Comparison of ENCODE assay signal across 2 cellular contexts in genomic region chr9:89698606-89699005, GRCh38.
TF ChIP-seq lines count a peak whose summit lies in the region.

No MANE protein-coding gene starts in this region.

TF ChIP-seq in liver, 16 proteins besides CTCF, POLR2A, EP300 and RAD21 (continued from another document):
- TF ChIP-seq EGR1 (IDR thresholded peaks at IDR 0.05; ENCODE audit: low read depth in 2 of 2) = no peak

TF ChIP-seq in HepG2, 621 proteins besides CTCF, POLR2A, EP300 and RAD21 (continued from another document):
- no peak for TF ChIP-seq AKNA (CRISPR knock-in tag; IDR thresholded peaks at IDR 0.05; ENCODE audit: borderline replicate concordance)
- no peak for TF ChIP-seq POLR2AphosphoS5 (IDR thresholded peaks at IDR 0.05; ENCODE audit: low read depth, low read length)
- TF ChIP-seq ZNF263 (CRISPR knock-in tag; IDR thresholded peaks at IDR 0.05) = no peak
- TF ChIP-seq, protein P1, sequence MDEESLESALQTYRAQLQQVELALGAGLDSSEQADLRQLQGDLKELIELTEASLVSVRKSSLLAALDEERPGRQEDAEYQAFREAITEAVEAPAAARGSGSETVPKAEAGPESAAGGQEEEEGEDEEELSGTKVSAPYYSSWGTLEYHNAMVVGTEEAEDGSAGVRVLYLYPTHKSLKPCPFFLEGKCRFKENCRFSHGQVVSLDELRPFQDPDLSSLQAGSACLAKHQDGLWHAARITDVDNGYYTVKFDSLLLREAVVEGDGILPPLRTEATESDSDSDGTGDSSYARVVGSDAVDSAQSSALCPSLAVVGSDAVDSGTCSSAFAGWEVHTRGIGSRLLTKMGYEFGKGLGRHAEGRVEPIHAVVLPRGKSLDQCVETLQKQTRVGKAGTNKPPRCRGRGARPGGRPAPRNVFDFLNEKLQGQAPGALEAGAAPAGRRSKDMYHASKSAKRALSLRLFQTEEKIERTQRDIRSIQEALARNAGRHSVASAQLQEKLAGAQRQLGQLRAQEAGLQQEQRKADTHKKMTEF (CRISPR knock-in tag; IDR thresholded peaks at IDR 0.05) = no peak
- no peak for TF ChIP-seq NR3C1 (CRISPR knock-in tag; IDR thresholded peaks at IDR 0.05)
- TF ChIP-seq ZSCAN21 (CRISPR knock-in tag; IDR thresholded peaks at IDR 0.05; ENCODE audit: borderline replicate concordance) = no peak
- TF ChIP-seq ZNF781 (CRISPR knock-in tag; IDR thresholded peaks at IDR 0.05; ENCODE audit: borderline replicate concordance, not compliant biosample characterization) = no peak
- no peak for TF ChIP-seq NFKB2 (CRISPR knock-in tag; IDR thresholded peaks at IDR 0.05; ENCODE audit: borderline replicate concordance)
- TF ChIP-seq, protein P2, sequence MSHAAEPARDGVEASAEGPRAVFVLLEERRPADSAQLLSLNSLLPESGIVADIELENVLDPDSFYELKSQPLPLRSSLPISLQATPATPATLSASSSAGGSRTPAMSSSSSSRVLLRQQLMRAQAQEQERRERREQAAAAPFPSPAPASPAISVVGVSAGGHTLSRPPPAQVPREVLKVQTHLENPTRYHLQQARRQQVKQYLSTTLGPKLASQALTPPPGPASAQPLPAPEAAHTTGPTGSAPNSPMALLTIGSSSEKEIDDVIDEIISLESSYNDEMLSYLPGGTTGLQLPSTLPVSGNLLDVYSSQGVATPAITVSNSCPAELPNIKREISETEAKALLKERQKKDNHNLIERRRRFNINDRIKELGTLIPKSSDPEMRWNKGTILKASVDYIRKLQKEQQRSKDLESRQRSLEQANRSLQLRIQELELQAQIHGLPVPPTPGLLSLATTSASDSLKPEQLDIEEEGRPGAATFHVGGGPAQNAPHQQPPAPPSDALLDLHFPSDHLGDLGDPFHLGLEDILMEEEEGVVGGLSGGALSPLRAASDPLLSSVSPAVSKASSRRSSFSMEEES (CRISPR knock-in tag; IDR thresholded peaks at IDR 0.05) = no peak
- TF ChIP-seq, protein P3, sequence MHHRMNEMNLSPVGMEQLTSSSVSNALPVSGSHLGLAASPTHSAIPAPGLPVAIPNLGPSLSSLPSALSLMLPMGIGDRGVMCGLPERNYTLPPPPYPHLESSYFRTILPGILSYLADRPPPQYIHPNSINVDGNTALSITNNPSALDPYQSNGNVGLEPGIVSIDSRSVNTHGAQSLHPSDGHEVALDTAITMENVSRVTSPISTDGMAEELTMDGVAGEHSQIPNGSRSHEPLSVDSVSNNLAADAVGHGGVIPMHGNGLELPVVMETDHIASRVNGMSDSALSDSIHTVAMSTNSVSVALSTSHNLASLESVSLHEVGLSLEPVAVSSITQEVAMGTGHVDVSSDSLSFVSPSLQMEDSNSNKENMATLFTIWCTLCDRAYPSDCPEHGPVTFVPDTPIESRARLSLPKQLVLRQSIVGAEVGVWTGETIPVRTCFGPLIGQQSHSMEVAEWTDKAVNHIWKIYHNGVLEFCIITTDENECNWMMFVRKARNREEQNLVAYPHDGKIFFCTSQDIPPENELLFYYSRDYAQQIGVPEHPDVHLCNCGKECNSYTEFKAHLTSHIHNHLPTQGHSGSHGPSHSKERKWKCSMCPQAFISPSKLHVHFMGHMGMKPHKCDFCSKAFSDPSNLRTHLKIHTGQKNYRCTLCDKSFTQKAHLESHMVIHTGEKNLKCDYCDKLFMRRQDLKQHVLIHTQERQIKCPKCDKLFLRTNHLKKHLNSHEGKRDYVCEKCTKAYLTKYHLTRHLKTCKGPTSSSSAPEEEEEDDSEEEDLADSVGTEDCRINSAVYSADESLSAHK (CRISPR knock-in tag; IDR thresholded peaks at IDR 0.05; ENCODE audit: borderline replicate concordance) = no peak
- TF ChIP-seq CBX1 (IDR thresholded peaks at IDR 0.05; ENCODE audit: low read depth) = no peak
- no peak for TF ChIP-seq GABPB1 (CRISPR knock-in tag; IDR thresholded peaks at IDR 0.05)
- TF ChIP-seq ZNF564 (CRISPR knock-in tag; IDR thresholded peaks at IDR 0.05) = no peak
- TF ChIP-seq, protein P4, sequence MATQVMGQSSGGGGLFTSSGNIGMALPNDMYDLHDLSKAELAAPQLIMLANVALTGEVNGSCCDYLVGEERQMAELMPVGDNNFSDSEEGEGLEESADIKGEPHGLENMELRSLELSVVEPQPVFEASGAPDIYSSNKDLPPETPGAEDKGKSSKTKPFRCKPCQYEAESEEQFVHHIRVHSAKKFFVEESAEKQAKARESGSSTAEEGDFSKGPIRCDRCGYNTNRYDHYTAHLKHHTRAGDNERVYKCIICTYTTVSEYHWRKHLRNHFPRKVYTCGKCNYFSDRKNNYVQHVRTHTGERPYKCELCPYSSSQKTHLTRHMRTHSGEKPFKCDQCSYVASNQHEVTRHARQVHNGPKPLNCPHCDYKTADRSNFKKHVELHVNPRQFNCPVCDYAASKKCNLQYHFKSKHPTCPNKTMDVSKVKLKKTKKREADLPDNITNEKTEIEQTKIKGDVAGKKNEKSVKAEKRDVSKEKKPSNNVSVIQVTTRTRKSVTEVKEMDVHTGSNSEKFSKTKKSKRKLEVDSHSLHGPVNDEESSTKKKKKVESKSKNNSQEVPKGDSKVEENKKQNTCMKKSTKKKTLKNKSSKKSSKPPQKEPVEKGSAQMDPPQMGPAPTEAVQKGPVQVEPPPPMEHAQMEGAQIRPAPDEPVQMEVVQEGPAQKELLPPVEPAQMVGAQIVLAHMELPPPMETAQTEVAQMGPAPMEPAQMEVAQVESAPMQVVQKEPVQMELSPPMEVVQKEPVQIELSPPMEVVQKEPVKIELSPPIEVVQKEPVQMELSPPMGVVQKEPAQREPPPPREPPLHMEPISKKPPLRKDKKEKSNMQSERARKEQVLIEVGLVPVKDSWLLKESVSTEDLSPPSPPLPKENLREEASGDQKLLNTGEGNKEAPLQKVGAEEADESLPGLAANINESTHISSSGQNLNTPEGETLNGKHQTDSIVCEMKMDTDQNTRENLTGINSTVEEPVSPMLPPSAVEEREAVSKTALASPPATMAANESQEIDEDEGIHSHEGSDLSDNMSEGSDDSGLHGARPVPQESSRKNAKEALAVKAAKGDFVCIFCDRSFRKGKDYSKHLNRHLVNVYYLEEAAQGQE (IDR thresholded peaks at IDR 0.05; ENCODE audit: borderline replicate concordance in 1 of 2, low read depth in 1 of 2, low read length in 2 of 2) = no peak
- TF ChIP-seq ZNF562 (CRISPR knock-in tag; IDR thresholded peaks at IDR 0.05; ENCODE audit: borderline replicate concordance) = no peak
